Comparison of ENCODE assay signal across 17 cellular contexts in genomic region chr12:127231366-127231765, GRCh38.
"Had no signal": no experiment of that assay in that cellular context is flagged by ENCODE, and none has a peak within 500 bp of the region (broad histone marks: within the 10 kb centered on the region; RNA-seq: fewer than 3 reads in every experiment).

No MANE protein-coding gene starts in this region.

- H3K27ac Mint-ChIP-seq: activated naive CD4-positive, alpha-beta T cell treated with anti-CD3 and anti-CD28 coated beads, Interleukin-2, amount 50 U/mL, for 24 hours; brain; endodermal cell; memory B cell; nephron progenitor cell had no signal

- H3K36me3 ChIP-seq: heart right ventricle, left lung, right lobe of liver, suprapubic skin, upper lobe of left lung had no signal

- H3K4me1 Mint-ChIP-seq: activated naive CD4-positive, alpha-beta T cell treated with anti-CD3 and anti-CD28 coated beads, Interleukin-2, amount 50 U/mL, for 24 hours; brain; endodermal cell; memory B cell; nephron progenitor cell had no signal

- H3K9me3 Mint-ChIP-seq: activated naive CD4-positive, alpha-beta T cell treated with anti-CD3 and anti-CD28 coated beads, Interleukin-2, amount 50 U/mL, for 24 hours; memory B cell; nephron progenitor cell had no signal

- H3K27ac ChIP-seq: heart right ventricle, left lung, psoas muscle, right lobe of liver, suprapubic skin, upper lobe of left lung had no signal

- H3K4me3 ChIP-seq: heart right ventricle, left lung, psoas muscle, right lobe of liver, suprapubic skin, upper lobe of left lung had no signal

- H3K4me3 Mint-ChIP-seq: activated naive CD4-positive, alpha-beta T cell treated with anti-CD3 and anti-CD28 coated beads, Interleukin-2, amount 50 U/mL, for 24 hours; brain; endodermal cell; memory B cell; nephron progenitor cell had no signal

- ATAC-seq: activated CD4-positive, CD25-positive, alpha-beta regulatory T cell treated with anti-CD3 and anti-CD28 coated beads, Interleukin-2, amount 50 U/mL, for 24 hours; heart right ventricle; left lung; psoas muscle had no signal

- H3K9me3 ChIP-seq: psoas muscle, right lobe of liver, suprapubic skin, upper lobe of left lung had no signal

- H3K36me3 Mint-ChIP-seq: activated naive CD4-positive, alpha-beta T cell treated with anti-CD3 and anti-CD28 coated beads, Interleukin-2, amount 50 U/mL, for 24 hours; brain; memory B cell had no signal

- H3K4me1 ChIP-seq: heart right ventricle, left lung, psoas muscle, right lobe of liver, suprapubic skin, upper lobe of left lung had no signal

- H3K27me3 ChIP-seq: left lung, right lobe of liver, suprapubic skin, upper lobe of left lung had no signal

- DNase-seq: activated effector memory CD4-positive, alpha-beta T cell treated with Interleukin-2 at 50 U/mL for 16 hours; activated T-cell treated with anti-CD3 and anti-CD28 coated beads, Interleukin-2, amount 50 U/mL, for 1 hour; endodermal cell; heart right ventricle; islet precursor cell; left lung; nephron progenitor cell; right lobe of liver; stimulated activated CD4-positive, alpha-beta T cell treated with anti-CD3 and anti-CD28 coated beads, Interleukin-12 subunit alpha, Interleukin-12 subunit beta, amount 100 ng/mL, for 4 hours; stimulated activated naive CD4-positive, alpha-beta T cell treated with Interleukin-2 at 50 U/mL for 16 hours; upper lobe of left lung had no signal

- H3K27me3 Mint-ChIP-seq: memory B cell had no signal
